In genomic region chr7:996089-996872, GRCh38 we compare ENCODE assay signal across 1 cellular context.
TF ChIP-seq lines count a peak whose summit lies in the region.

No MANE protein-coding gene starts in this region.

TF ChIP-seq in GM12878, 131 proteins besides CTCF, POLR2A, EP300 and RAD21:
- TF ChIP-seq SRF (IDR thresholded peaks at IDR 0.05; ENCODE audit: low read depth in 2 of 2, low read length in 2 of 2) = no peak
- TF ChIP-seq PRDM15 (CRISPR knock-in tag; IDR thresholded peaks at IDR 0.05) = no peak
- TF ChIP-seq MEF2B (IDR thresholded peaks at IDR 0.05; ENCODE audit: partially characterized antibody, poor library complexity, severe bottlenecking) = no peak
- no peak for TF ChIP-seq ATF3 (IDR thresholded peaks at IDR 0.05; ENCODE audit: borderline replicate concordance, extremely low read depth, low read depth, low read length)
- no peak for TF ChIP-seq PML (IDR thresholded peaks at IDR 0.05; ENCODE audit: low read length)
- no peak for TF ChIP-seq NKRF (conservative IDR thresholded peaks at IDR 0.05)
- no peak for TF ChIP-seq NFYA (IDR thresholded peaks at IDR 0.05; ENCODE audit: borderline replicate concordance, low read depth, low read length)
